1 cellular context compared by ENCODE assay signal in genomic region chr6:35452186-35453090, GRCh38.
TF ChIP-seq lines count a peak whose summit lies in the region.

Gene FANCE (plus strand): TSS chr6:35452338. CDS start chr6:35452546, 208 bp downstream.

TF ChIP-seq in HepG2, 621 proteins besides CTCF, POLR2A, EP300 and RAD21 (continued from another document):
- TF ChIP-seq SKIL (CRISPR knock-in tag; IDR thresholded peaks at IDR 0.05; ENCODE audit: borderline replicate concordance) (no peak), MED8 (CRISPR knock-in tag; IDR thresholded peaks at IDR 0.05; ENCODE audit: insufficient replicate concordance) (peak; percentile 44), MTF1 (CRISPR knock-in tag; IDR thresholded peaks at IDR 0.05) (peak; percentile 43; the same call in 1 of the 2 replicates), PCBP1 (IDR thresholded peaks at IDR 0.05; ENCODE audit: borderline replicate concordance, low read depth, low read length) (peak; percentile 31; the same call in 1 of the 2 replicates), SALL1 (CRISPR knock-in tag; IDR thresholded peaks at IDR 0.05) (peak; percentile 89), MIER3 (CRISPR knock-in tag; IDR thresholded peaks at IDR 0.05; ENCODE audit: borderline replicate concordance) (0 out of 2 replicates have a peak, but pooled peaks have one; percentile 80), ZNF496 (CRISPR knock-in tag; IDR thresholded peaks at IDR 0.05; ENCODE audit: insufficient replicate concordance) (no peak), ZNF792 (CRISPR knock-in tag; IDR thresholded peaks at IDR 0.05) (peak; percentile 47; the same call in 1 of the 2 replicates), AHDC1 (CRISPR knock-in tag; IDR thresholded peaks at IDR 0.05; ENCODE audit: borderline replicate concordance) (no peak), ZFY (CRISPR knock-in tag; IDR thresholded peaks at IDR 0.05) (peak; percentile 84), HMG20A (CRISPR knock-in tag; IDR thresholded peaks at IDR 0.05; ENCODE audit: borderline replicate concordance) (no peak), REST (IDR thresholded peaks at IDR 0.05; ENCODE audit: borderline replicate concordance in 1 of 2, low read depth in 1 of 2, low read length in 2 of 2) (no peak), ZNF891 (CRISPR knock-in tag; IDR thresholded peaks at IDR 0.05) (peak; percentile 61; the same call in 1 of the 2 replicates), TOE1 (CRISPR knock-in tag; IDR thresholded peaks at IDR 0.05) (no peak; the same call in 1 of the 2 replicates), PAF1 (CRISPR knock-in tag; IDR thresholded peaks at IDR 0.05) (no peak), ZNF432 (CRISPR knock-in tag; IDR thresholded peaks at IDR 0.05; ENCODE audit: borderline replicate concordance) (no peak), SALL2 (CRISPR knock-in tag; IDR thresholded peaks at IDR 0.05) (peak; percentile 91), TARDBP (CRISPR knock-in tag; IDR thresholded peaks at IDR 0.05) (peak; percentile 85), MEIS1 (CRISPR knock-in tag; IDR thresholded peaks at IDR 0.05; ENCODE audit: borderline replicate concordance) (no peak; the same call in 1 of the 2 replicates), ARNTL (CRISPR knock-in tag; IDR thresholded peaks at IDR 0.05) (peak; percentile 70; the same call in 1 of the 2 replicates), HOMEZ (CRISPR knock-in tag; IDR thresholded peaks at IDR 0.05; ENCODE audit: low read depth) (peak; percentile 45; the same call in 1 of the 2 replicates)
